In genomic region chr17:51833620-51834019, GRCh38 we compare ENCODE assay signal across 1 cellular context.
TF ChIP-seq lines count a peak whose summit lies in the region.

No MANE protein-coding gene starts in this region.

TF ChIP-seq in HepG2, 621 proteins besides CTCF, POLR2A, EP300 and RAD21 (continued from another document):
- TF ChIP-seq, protein P1, sequence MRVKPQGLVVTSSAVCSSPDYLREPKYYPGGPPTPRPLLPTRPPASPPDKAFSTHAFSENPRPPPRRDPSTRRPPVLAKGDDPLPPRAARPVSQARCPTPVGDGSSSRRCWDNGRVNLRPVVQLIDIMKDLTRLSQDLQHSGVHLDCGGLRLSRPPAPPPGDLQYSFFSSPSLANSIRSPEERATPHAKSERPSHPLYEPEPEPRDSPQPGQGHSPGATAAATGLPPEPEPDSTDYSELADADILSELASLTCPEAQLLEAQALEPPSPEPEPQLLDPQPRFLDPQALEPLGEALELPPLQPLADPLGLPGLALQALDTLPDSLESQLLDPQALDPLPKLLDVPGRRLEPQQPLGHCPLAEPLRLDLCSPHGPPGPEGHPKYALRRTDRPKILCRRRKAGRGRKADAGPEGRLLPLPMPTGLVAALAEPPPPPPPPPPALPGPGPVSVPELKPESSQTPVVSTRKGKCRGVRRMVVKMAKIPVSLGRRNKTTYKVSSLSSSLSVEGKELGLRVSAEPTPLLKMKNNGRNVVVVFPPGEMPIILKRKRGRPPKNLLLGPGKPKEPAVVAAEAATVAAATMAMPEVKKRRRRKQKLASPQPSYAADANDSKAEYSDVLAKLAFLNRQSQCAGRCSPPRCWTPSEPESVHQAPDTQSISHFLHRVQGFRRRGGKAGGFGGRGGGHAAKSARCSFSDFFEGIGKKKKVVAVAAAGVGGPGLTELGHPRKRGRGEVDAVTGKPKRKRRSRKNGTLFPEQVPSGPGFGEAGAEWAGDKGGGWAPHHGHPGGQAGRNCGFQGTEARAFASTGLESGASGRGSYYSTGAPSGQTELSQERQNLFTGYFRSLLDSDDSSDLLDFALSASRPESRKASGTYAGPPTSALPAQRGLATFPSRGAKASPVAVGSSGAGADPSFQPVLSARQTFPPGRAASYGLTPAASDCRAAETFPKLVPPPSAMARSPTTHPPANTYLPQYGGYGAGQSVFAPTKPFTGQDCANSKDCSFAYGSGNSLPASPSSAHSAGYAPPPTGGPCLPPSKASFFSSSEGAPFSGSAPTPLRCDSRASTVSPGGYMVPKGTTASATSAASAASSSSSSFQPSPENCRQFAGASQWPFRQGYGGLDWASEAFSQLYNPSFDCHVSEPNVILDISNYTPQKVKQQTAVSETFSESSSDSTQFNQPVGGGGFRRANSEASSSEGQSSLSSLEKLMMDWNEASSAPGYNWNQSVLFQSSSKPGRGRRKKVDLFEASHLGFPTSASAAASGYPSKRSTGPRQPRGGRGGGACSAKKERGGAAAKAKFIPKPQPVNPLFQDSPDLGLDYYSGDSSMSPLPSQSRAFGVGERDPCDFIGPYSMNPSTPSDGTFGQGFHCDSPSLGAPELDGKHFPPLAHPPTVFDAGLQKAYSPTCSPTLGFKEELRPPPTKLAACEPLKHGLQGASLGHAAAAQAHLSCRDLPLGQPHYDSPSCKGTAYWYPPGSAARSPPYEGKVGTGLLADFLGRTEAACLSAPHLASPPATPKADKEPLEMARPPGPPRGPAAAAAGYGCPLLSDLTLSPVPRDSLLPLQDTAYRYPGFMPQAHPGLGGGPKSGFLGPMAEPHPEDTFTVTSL (CRISPR knock-in tag; IDR thresholded peaks at IDR 0.05; ENCODE audit: borderline replicate concordance): no peak
- no peak for TF ChIP-seq KAT2B (IDR thresholded peaks at IDR 0.05; ENCODE audit: borderline replicate concordance, low read depth, low read length)
- TF ChIP-seq ZFX (CRISPR knock-in tag; IDR thresholded peaks at IDR 0.05; ENCODE audit: low read depth): no peak
- TF ChIP-seq ZNF569 (CRISPR knock-in tag; IDR thresholded peaks at IDR 0.05; ENCODE audit: borderline replicate concordance): no peak
- TF ChIP-seq ZNF3 (CRISPR knock-in tag; IDR thresholded peaks at IDR 0.05): no peak
- TF ChIP-seq MYPOP (CRISPR knock-in tag; IDR thresholded peaks at IDR 0.05): no peak
- TF ChIP-seq ZNF609 (CRISPR knock-in tag; IDR thresholded peaks at IDR 0.05; ENCODE audit: borderline replicate concordance): no peak
- TF ChIP-seq CHCHD3 (CRISPR knock-in tag; IDR thresholded peaks at IDR 0.05): no peak
